Comparison of ENCODE assay signal across 17 cellular contexts in genomic region chr19:46928951-46929350, GRCh38.
A peak's percentile ranks its signal among the peaks of the same experiment; 100 is the strongest.
DNase-seq lines count a peak whose midpoint lies in the region; ATAC-seq and TF ChIP-seq lines count a peak whose summit lies in the region.
"Had no signal": no experiment of that assay in that cellular context is flagged by ENCODE, and none has a peak within 500 bp of the region (broad histone marks: within the 10 kb centered on the region; RNA-seq: fewer than 3 reads in every experiment).

No MANE protein-coding gene starts in this region.

- no peaks in the 10 kb centered on the region for H3K9me3 Mint-ChIP-seq in T-cell

- H4K91ac ChIP-seq in neuronal stem cell (ENCODE audit: low read depth, low read length, poor library complexity) = no peak overlapping the region

- H3K36me3 ChIP-seq in cardiac muscle cell = no peaks in the 10 kb centered on the region
- no peaks in the 10 kb centered on the region for H3K36me3 ChIP-seq in right atrium auricular region
- H3K36me3 ChIP-seq in neuronal stem cell (replicated peaks in 1 of 2; ENCODE audit: control insufficient read depth in 2 of 2, insufficient read depth in 2 of 2, low read length in 2 of 2) = peaks cover 0 to 15% of the 10 kb centered on the region in 2 donors
- H3K36me3 ChIP-seq in upper lobe of left lung = no peaks in the 10 kb centered on the region
- H3K36me3 ChIP-seq: adrenal gland, esophagus squamous epithelium, suprapubic skin had no signal

- no peak overlapping the region for H4K8ac ChIP-seq in neuronal stem cell (ENCODE audit: low read depth, low read length)

- H3K4me3 ChIP-seq in cardiac muscle cell (no peak overlapping the region), right atrium auricular region (no peak overlapping the region), fibroblast of the aortic adventitia (ENCODE audit: low read depth, low read length) (no peak overlapping the region), neuronal stem cell (ENCODE audit: low read length in 2 of 2) (no peak overlapping the region), upper lobe of left lung (no peak overlapping the region)
- H3K4me3 ChIP-seq: adrenal gland, esophagus squamous epithelium, suprapubic skin had no signal

- no peak overlapping the region for H3K4ac ChIP-seq in neuronal stem cell (ENCODE audit: low read length)

- POLR2A ChIA-PET in T-cell (lab: Charles Lee) = no interaction called here

- H3K27me3 Mint-ChIP-seq in T-cell = no peaks in the 10 kb centered on the region

- no peak overlapping the region for H2AFZ ChIP-seq in neuronal stem cell (ENCODE audit: low read length)

- no peak overlapping the region for H3K18ac ChIP-seq in neuronal stem cell (ENCODE audit: low read length)

- H3K4me2 ChIP-seq in neuronal stem cell (ENCODE audit: insufficient read depth, low read length, poor library complexity, severe bottlenecking) = no peak overlapping the region

- ATAC-seq in T-cell (replicated peaks in 1 of 4) (no peak), HG02610 (IDR thresholded peaks at IDR 0.05; ENCODE audit: unreplicated experiment) (no peak), upper lobe of left lung (ENCODE audit: low FRiP score in 2 of 2) (no peak)
- ATAC-seq: left ventricle myocardium superior had no signal

- no peak overlapping the region for H3K14ac ChIP-seq in neuronal stem cell (ENCODE audit: low read length)

- no peak for DNase-seq in cardiac muscle cell (ENCODE audit: low read depth in 1 of 2, low spot score in 1 of 2)
- DNase-seq in right atrium auricular region (ENCODE audit: low spot score) = no peak
- no peak for DNase-seq in T-cell
- DNase-seq in fibroblast of the aortic adventitia (ENCODE audit: low read depth) = peak; percentile 43
- DNase-seq in activated CD4-positive, alpha-beta T cell treated with anti-CD3 and anti-CD28 coated beads, Interleukin-2, amount 50 U/mL, for 4 hours = no peak
- DNase-seq in neuronal stem cell (ENCODE audit: low spot score) = no peak
- DNase-seq in upper lobe of left lung = no peak
- DNase-seq: activated CD4-positive, alpha-beta T cell treated with anti-CD3 and anti-CD28 coated beads, Interleukin-2, amount 50 U/mL, for 1 hour; adrenal gland; DMS 273 treated with DMSO at 0.1 percent for 48 hours; esophagus squamous epithelium; left ventricle myocardium superior; NCI-H2107; NCI-H774; SHP77 had no signal

- peaks cover 5% of the 10 kb centered on the region for H3K79me1 ChIP-seq in neuronal stem cell (ENCODE audit: low read depth, low read length)

- H3K27ac Mint-ChIP-seq in T-cell = peak overlapping the region; percentile 6 to 19

- no peak overlapping the region for H2BK5ac ChIP-seq in neuronal stem cell (ENCODE audit: low read length)

- H3K4me3 Mint-ChIP-seq in T-cell = no peak overlapping the region

- peaks cover 17% of the 10 kb centered on the region for H3K36me3 Mint-ChIP-seq in T-cell

- TF ChIP-seq EP300 in upper lobe of left lung (IDR thresholded peaks at IDR 0.05) = no peak

- H3K4me1 ChIP-seq in cardiac muscle cell (ENCODE audit: low read depth) (peaks cover 74% of the 10 kb centered on the region), right atrium auricular region (peaks cover 0 to 84% of the 10 kb centered on the region in 2 donors), neuronal stem cell (ENCODE audit: control insufficient read depth in 2 of 2, insufficient read depth in 1 of 2, low read depth in 1 of 2, low read length in 2 of 2) (peaks cover 27 to 38% of the 10 kb centered on the region in 2 donors), upper lobe of left lung (peaks cover 32 to 55% (median 42%) of the 10 kb centered on the region in 4 donors)

- CTCF ChIA-PET in T-cell (lab: Charles Lee) = no interaction called here

- no peak overlapping the region for H2BK12ac ChIP-seq in neuronal stem cell (ENCODE audit: low read length)

- no peak overlapping the region for H2BK15ac ChIP-seq in neuronal stem cell (ENCODE audit: low read length)

- H3K27me3 ChIP-seq in cardiac muscle cell = no peaks in the 10 kb centered on the region
- no peaks in the 10 kb centered on the region for H3K27me3 ChIP-seq in right atrium auricular region
- H3K27me3 ChIP-seq in neuronal stem cell (ENCODE audit: control insufficient read depth in 3 of 3, insufficient read depth in 3 of 3, low read depth in 1 of 3, low read length in 3 of 3) = no peaks in the 10 kb centered on the region
- H3K27me3 ChIP-seq in upper lobe of left lung = no peaks in the 10 kb centered on the region
- H3K27me3 ChIP-seq: adrenal gland, esophagus squamous epithelium, suprapubic skin had no signal

- no peak overlapping the region for H3K9ac ChIP-seq in neuronal stem cell (ENCODE audit: low read depth, low read length, poor library complexity)

- H2BK120ac ChIP-seq in neuronal stem cell (ENCODE audit: low read depth, low read length) = no peak overlapping the region

- H3K27ac ChIP-seq in cardiac muscle cell (peak overlapping the region; percentile 96), right atrium auricular region (peak overlapping the region in 1 of 2 donors; percentile 87), neuronal stem cell (replicated peaks; ENCODE audit: low read length) (no peak overlapping the region), upper lobe of left lung (no peak overlapping the region)
- H3K27ac ChIP-seq: adrenal gland had no signal

- H2AK5ac ChIP-seq in neuronal stem cell (ENCODE audit: low read depth, low read length) = no peak overlapping the region

- TF ChIP-seq POLR2A in upper lobe of left lung (IDR thresholded peaks at IDR 0.05) = no peak

- TF ChIP-seq CTCF in cardiac muscle cell (IDR thresholded peaks at IDR 0.05; ENCODE audit: low read depth, low read length) = peak; percentile 33
- TF ChIP-seq CTCF in right atrium auricular region (IDR thresholded peaks at IDR 0.05) = peak in 1 of 2 donors; percentile 13
- TF ChIP-seq CTCF in fibroblast of the aortic adventitia (IDR thresholded peaks at IDR 0.05; ENCODE audit: insufficient read depth, low read length) = peak; percentile 31
- TF ChIP-seq CTCF in upper lobe of left lung (IDR thresholded peaks at IDR 0.05) = no peak

- WGBS in neuronal stem cell (ENCODE audit: extremely low coverage in 2 of 2, insufficient read length in 2 of 2, insufficient replicate concordance in 1 of 2), 2 donors = no CpG with 5 or more reads among the region's 5 CpGs
- 80 to 84% methylated on average over 5 of the region's 5 CpGs for WGBS in upper lobe of left lung, 2 donors

- H3K9me3 ChIP-seq in cardiac muscle cell (ENCODE audit: low read depth) (no peaks in the 10 kb centered on the region), right atrium auricular region (no peaks in the 10 kb centered on the region), neuronal stem cell (replicated peaks in 1 of 2; ENCODE audit: control insufficient read depth in 2 of 2, insufficient read depth in 1 of 2, low read depth in 1 of 2, low read length in 2 of 2) (no peaks in the 10 kb centered on the region), upper lobe of left lung (no peaks in the 10 kb centered on the region)
- H3K9me3 ChIP-seq: adrenal gland, esophagus squamous epithelium, suprapubic skin had no signal

- no peak overlapping the region for H3K23ac ChIP-seq in neuronal stem cell (ENCODE audit: low read depth, low read length, poor library complexity)

- peaks cover 58 to 84% (median 75%) of the 10 kb centered on the region in 3 donors for H3K4me1 Mint-ChIP-seq in T-cell

Comparison
In these comparisons a context has a peak if more than half of its experiments do, and no peak if none do; other contexts are left out.
1. CTCF ChIP-seq: peak in cardiac muscle cell (single experiment) and fibroblast of the aortic adventitia (single experiment); none in upper lobe of left lung (0 of 6).